ENCODE assay signal across 15 cellular contexts in genomic region chr4:182257503-182257902, GRCh38. TPM values are rescaled to one million over a fixed set of nuclear protein-coding genes. Genes with fewer than 3 reads are reported as not detected.
DNase-seq lines count a peak whose midpoint lies in the region; ATAC-seq and TF ChIP-seq lines count a peak whose summit lies in the region.
"Had no signal": no experiment of that assay in that cellular context is flagged by ENCODE, and none has a peak within 500 bp of the region (broad histone marks: within the 10 kb centered on the region; RNA-seq: fewer than 3 reads in every experiment).

No MANE protein-coding gene starts in this region.

- H3F3A ChIP-seq in GM23338 (replicated peaks; ENCODE audit: low read depth) = no peaks in the 10 kb centered on the region

- H4K12ac ChIP-seq in trophoblast cell (ENCODE audit: low read depth, low read length) = no peak overlapping the region

- peak overlapping the region; percentile 3 for H3K27ac Mint-ChIP-seq in GM23338
- H3K27ac Mint-ChIP-seq: CD4-positive, CD25-positive, alpha-beta regulatory T cell; IgD-negative memory B cell had no signal

- no peak overlapping the region for H4K91ac ChIP-seq in trophoblast cell (ENCODE audit: low read depth, low read length)

- H3K27ac ChIP-seq in GM23338 (ENCODE audit: low read depth) (peak overlapping the region; percentile 67), HUES6 (ENCODE audit: low read depth, low read length) (no peak overlapping the region), iPS-18a (ENCODE audit: low read length) (peak overlapping the region; percentile 12), trophoblast cell (ENCODE audit: low read depth, low read length) (no peak overlapping the region)
- H3K27ac ChIP-seq: BLaER1 treated with 17β-estradiol and CSF1 and Interleukin-3, amounts not matched to agents 10 nM and 100 nM had no signal

- no peaks in the 10 kb centered on the region for H3K27me3 Mint-ChIP-seq in GM23338 (ENCODE audit: insufficient read depth, low read depth, poor library complexity)
- H3K27me3 Mint-ChIP-seq: CD4-positive, CD25-positive, alpha-beta regulatory T cell; IgD-negative memory B cell had no signal

- H2BK120ac ChIP-seq in trophoblast cell (ENCODE audit: insufficient read depth, low read length, poor library complexity) = no peak overlapping the region

- H3K4me1 Mint-ChIP-seq in GM23338 = peaks cover 55% of the 10 kb centered on the region
- H3K4me1 Mint-ChIP-seq: CD4-positive, CD25-positive, alpha-beta regulatory T cell; IgD-negative memory B cell had no signal

- H3K79me2 ChIP-seq in GM23338 (replicated peaks; ENCODE audit: insufficient read depth) (no peaks in the 10 kb centered on the region), trophoblast cell (ENCODE audit: control insufficient read depth, insufficient read depth, low read length, poor library complexity) (peaks cover 2% of the 10 kb centered on the region)

- peaks cover 53% of the 10 kb centered on the region for H3K4me1 ChIP-seq in GM23338 (ENCODE audit: insufficient read depth)
- H3K4me1 ChIP-seq in HUES6 (ENCODE audit: control insufficient read depth, insufficient read depth, low read length) = peaks cover 48% of the 10 kb centered on the region
- H3K4me1 ChIP-seq in iPS-18a (ENCODE audit: control insufficient read depth, low read depth, low read length) = peaks cover 47% of the 10 kb centered on the region
- no peaks in the 10 kb centered on the region for H3K4me1 ChIP-seq in trophoblast cell (ENCODE audit: control insufficient read depth in 1 of 2, insufficient read depth in 2 of 2, low read length in 2 of 2)
- H3K4me1 ChIP-seq: BLaER1 treated with 17β-estradiol and CSF1 and Interleukin-3, amounts not matched to agents 10 nM and 100 nM had no signal

- no peaks in the 10 kb centered on the region for H4K20me1 ChIP-seq in GM23338 (replicated peaks; ENCODE audit: insufficient read depth)
- H4K20me1 ChIP-seq: BLaER1 treated with 17β-estradiol and CSF1 and Interleukin-3, amounts not matched to agents 10 nM and 100 nM had no signal

- peaks cover 10% of the 10 kb centered on the region for H3K36me3 Mint-ChIP-seq in GM23338 (ENCODE audit: low read depth)
- H3K36me3 Mint-ChIP-seq: CD4-positive, CD25-positive, alpha-beta regulatory T cell; IgD-negative memory B cell had no signal

- no peak overlapping the region for H4K8ac ChIP-seq in trophoblast cell (ENCODE audit: low read depth, low read length)

- H2BK5ac ChIP-seq in trophoblast cell (ENCODE audit: low read depth, low read length, poor library complexity) = no peak overlapping the region

- H3K4ac ChIP-seq in trophoblast cell (ENCODE audit: low read depth, low read length) = peak overlapping the region; percentile 85

- no peaks in the 10 kb centered on the region for H3K79me1 ChIP-seq in trophoblast cell (ENCODE audit: low read length)

- H3K4me2 ChIP-seq in GM23338 (peak overlapping the region; percentile 18), trophoblast cell (ENCODE audit: low read length) (no peak overlapping the region)
- H3K4me2 ChIP-seq: BLaER1 treated with 17β-estradiol and CSF1 and Interleukin-3, amounts not matched to agents 10 nM and 100 nM had no signal

- H3K4me3 ChIP-seq in GM23338 = peak overlapping the region; percentile 17
- H3K4me3 ChIP-seq in HUES6 (ENCODE audit: low read depth, low read length) = peak overlapping the region; percentile 5; the same call in 1 of the 2 replicates
- H3K4me3 ChIP-seq in iPS-18a (ENCODE audit: low read length) = peak overlapping the region; percentile 18
- H3K4me3 ChIP-seq in trophoblast cell (ENCODE audit: low read depth, low read length) = no peak overlapping the region
- H3K4me3 ChIP-seq: BLaER1 treated with 17β-estradiol and CSF1 and Interleukin-3, amounts not matched to agents 10 nM and 100 nM had no signal

- H3K9ac ChIP-seq in HUES6 (ENCODE audit: low read length) (no peak overlapping the region), iPS-18a (ENCODE audit: low read length) (no peak overlapping the region), trophoblast cell (ENCODE audit: low read length) (no peak overlapping the region)
- H3K9ac ChIP-seq: BLaER1 treated with 17β-estradiol and CSF1 and Interleukin-3, amounts not matched to agents 10 nM and 100 nM had no signal

- no peaks in the 10 kb centered on the region for H3K27me3 ChIP-seq in GM23338 (ENCODE audit: insufficient read depth)
- no peaks in the 10 kb centered on the region for H3K27me3 ChIP-seq in HUES6 (ENCODE audit: control insufficient read depth, insufficient read depth, low read length)
- H3K27me3 ChIP-seq in iPS-18a (ENCODE audit: control insufficient read depth, insufficient read depth, low read length) = no peaks in the 10 kb centered on the region
- H3K27me3 ChIP-seq in trophoblast cell (ENCODE audit: insufficient read depth, low read length) = no peaks in the 10 kb centered on the region
- H3K27me3 ChIP-seq: BLaER1 treated with 17β-estradiol and CSF1 and Interleukin-3, amounts not matched to agents 10 nM and 100 nM had no signal

- H2AK5ac ChIP-seq in trophoblast cell (ENCODE audit: low read length) = no peak overlapping the region

- H3K4me3 Mint-ChIP-seq in GM23338 = peak overlapping the region; percentile 1; the same call in 1 of the 3 replicates
- H3K4me3 Mint-ChIP-seq: CD4-positive, CD25-positive, alpha-beta regulatory T cell; IgD-negative memory B cell had no signal

- DNase-seq in GM23338 (ENCODE audit: low spot score) (peak; percentile 44), trophoblast cell (no peak), DMS53 (lab: John Stamatoyannopoulos, UW) (no peak), HUDEP-2 (lab: John Stamatoyannopoulos, UW; ENCODE audit: unreplicated experiment in 76 of 76) (no peak)
- DNase-seq: ACHN; CD4-positive, CD25-positive, alpha-beta regulatory T cell; DMS79 treated with DMSO at 0.1 percent for 48 hours; EL; GDM1; KG1 had no signal

- peaks cover 4% of the 10 kb centered on the region; the same call in 2 of the 3 replicates for H3K9me3 Mint-ChIP-seq in GM23338

- H3K23ac ChIP-seq in trophoblast cell (ENCODE audit: low read length) = no peak overlapping the region

- no peak overlapping the region for H2BK12ac ChIP-seq in trophoblast cell (ENCODE audit: low read length)

- peak; percentile 72 for ATAC-seq in GM23338
- no peak for ATAC-seq in HG02970 (IDR thresholded peaks at IDR 0.05; ENCODE audit: low FRiP score, unreplicated experiment)

- H3K9me2 ChIP-seq in GM23338 (ENCODE audit: insufficient read depth) = no peaks in the 10 kb centered on the region

- no peak overlapping the region for H3K18ac ChIP-seq in trophoblast cell (ENCODE audit: low read length)

- no CpG with 5 or more reads among the region's 3 CpGs for WGBS in trophoblast cell (ENCODE audit: extremely low coverage, insufficient coverage, insufficient read length)

- no peak overlapping the region for H3K14ac ChIP-seq in trophoblast cell (ENCODE audit: low read length)

- no peak overlapping the region for H2AFZ ChIP-seq in GM23338
- no peak overlapping the region for H2AFZ ChIP-seq in trophoblast cell (ENCODE audit: insufficient read depth, low read length, poor library complexity)

- H3K36me3 ChIP-seq in GM23338 (ENCODE audit: insufficient read depth) (no peaks in the 10 kb centered on the region), HUES6 (ENCODE audit: control insufficient read depth, insufficient read depth, low read length) (no peaks in the 10 kb centered on the region), iPS-18a (ENCODE audit: control insufficient read depth, low read depth, low read length) (no peaks in the 10 kb centered on the region), trophoblast cell (ENCODE audit: control insufficient read depth in 1 of 2, insufficient read depth in 2 of 2, low read length in 2 of 2) (peaks cover 5 to 7% of the 10 kb centered on the region in 2 experiments)

- H3K9me3 ChIP-seq in HUES6 (ENCODE audit: control insufficient read depth, insufficient read depth, low read depth, low read length) (no peaks in the 10 kb centered on the region), iPS-18a (ENCODE audit: control insufficient read depth, low read depth, low read length) (no peaks in the 10 kb centered on the region), trophoblast cell (ENCODE audit: insufficient read depth, low read depth, low read length) (no peaks in the 10 kb centered on the region)

- no peak for TF ChIP-seq CTCF in GM23338 (conservative IDR thresholded peaks at IDR 0.05; ENCODE audit: low read depth in 2 of 2)

TF ChIP-seq in GM23338, 12 proteins besides CTCF, POLR2A, EP300 and RAD21 (continues in another document):
- TF ChIP-seq REST (IDR thresholded peaks at IDR 0.05; ENCODE audit: unreplicated experiment) (no peak), POLR2AphosphoS5 (IDR thresholded peaks at IDR 0.05; ENCODE audit: low read depth) (no peak), ZNF114 (CRISPR knock-in tag; IDR thresholded peaks at IDR 0.05) (no peak), NANOG (IDR thresholded peaks at IDR 0.05; ENCODE audit: borderline replicate concordance) (no peak), STAT1 (IDR thresholded peaks at IDR 0.05; ENCODE audit: unreplicated experiment) (no peak), ZNF331 (CRISPR knock-in tag; IDR thresholded peaks at IDR 0.05; ENCODE audit: low read depth) (no peak), EZH2phosphoT487 (IDR thresholded peaks at IDR 0.05; ENCODE audit: unreplicated experiment) (no peak)

RNA-seq across cellular contexts. Expression of gene TENM3, which starts 14.3 kb away (rescaled TPM):
- 128 and 132 TPM in 2 replicates for total RNA-seq in GM23338 (2014; rRNA removed; shearing (Covaris generic))
- 19.1 and 22.2 TPM in 2 replicates for polyA plus RNA-seq in GM23338 (2016; fragmentation: Nextera tagmentation; extraction: Ambion mirVana)
- polyA plus RNA-seq in trophoblast cell (2013) = 112 and 119 TPM in 2 replicates
- total RNA-seq: CD4-positive, CD25-positive, alpha-beta regulatory T cell had no signal
- polyA plus RNA-seq: CD4-positive, CD25-positive, alpha-beta regulatory T cell; IgD-negative memory B cell had no signal

Comparison
In these comparisons a context has a peak if more than half of its experiments do, and no peak if none do; other contexts are left out.
1. H3K27ac ChIP-seq: peak in GM23338 (single experiment) and iPS-18a (single experiment); none in HUES6 (single experiment) and trophoblast cell (single experiment).